8 cellular contexts compared by ENCODE assay signal in genomic region chr11:20112291-20113146, GRCh38. TPM values are rescaled to one million over a fixed set of nuclear protein-coding genes. Genes with fewer than 3 reads are reported as not detected.
DNase-seq lines count a peak whose midpoint lies in the region; FAIRE-seq and TF ChIP-seq lines count a peak whose summit lies in the region.

No MANE protein-coding gene starts in this region.

- peaks cover 5 to 11% of the 10 kb centered on the region in 2 donors for H3K4me1 ChIP-seq in mucosa of rectum (ENCODE audit: control insufficient read depth in 2 of 2, insufficient read depth in 2 of 2, low read length in 2 of 2)

- peak overlapping the region; percentile 32 for H3K4me3 ChIP-seq in epithelial cell of proximal tubule (ENCODE audit: low read depth, low read length)
- peak overlapping the region in 1 of 2 donors; percentile 31 for H3K4me3 ChIP-seq in mucosa of rectum (ENCODE audit: low read length in 2 of 2)

- peaks cover 3% of the 10 kb centered on the region for H3K27me3 Mint-ChIP-seq in glutamatergic neuron (ENCODE audit: unreplicated experiment)

- peaks cover 11% of the 10 kb centered on the region for H3K9me3 Mint-ChIP-seq in glutamatergic neuron (ENCODE audit: unreplicated experiment)

- H3K9me3 ChIP-seq in mucosa of rectum (ENCODE audit: control insufficient read depth in 2 of 2, low read length in 2 of 2), result no peaks in the 10 kb centered on the region

- H3K27ac Mint-ChIP-seq in glutamatergic neuron (ENCODE audit: unreplicated experiment), result no peak overlapping the region

- H3K36me3 ChIP-seq in mucosa of rectum (ENCODE audit: control insufficient read depth in 2 of 2, insufficient read depth in 2 of 2, low read length in 2 of 2), result peaks cover 0 to 16% of the 10 kb centered on the region in 2 donors

- no peak overlapping the region for H3K4me3 Mint-ChIP-seq in glutamatergic neuron (ENCODE audit: unreplicated experiment)

- no peak for TF ChIP-seq CTCF in epithelial cell of proximal tubule (conservative IDR thresholded peaks at IDR 0.05; ENCODE audit: low read depth, low read length)
- no peak for TF ChIP-seq CTCF in glutamatergic neuron (IDR thresholded peaks at IDR 0.05; ENCODE audit: partially characterized antibody, unreplicated experiment)

- peak overlapping the region; percentile 29 to 38 for H3K27ac ChIP-seq in mucosa of rectum (ENCODE audit: low read depth in 2 of 2, low read length in 2 of 2)

- no peaks in the 10 kb centered on the region for H3K27me3 ChIP-seq in mucosa of rectum (ENCODE audit: control insufficient read depth in 2 of 2, insufficient read depth in 2 of 2, low read length in 2 of 2)

- H3K36me3 Mint-ChIP-seq in glutamatergic neuron (ENCODE audit: unreplicated experiment), result peaks cover 5% of the 10 kb centered on the region

- peak overlapping the region in 1 of 2 donors; percentile 13 for H3K9ac ChIP-seq in mucosa of rectum (ENCODE audit: low read depth in 1 of 2, low read length in 2 of 2)

- H3K4me1 Mint-ChIP-seq in glutamatergic neuron (ENCODE audit: low read depth, unreplicated experiment), result peaks cover 14% of the 10 kb centered on the region

- FAIRE-seq in RCC 7860 (lab: Jason Lieb, UNC), result peak; percentile 64

- DNase-seq in HCEC 1CT (peak; percentile 91), RCC 7860 (ENCODE audit: low spot score) (peak; percentile 86), epithelial cell of proximal tubule (ENCODE audit: low read depth) (peak; percentile 93), NCI-H526 treated with DMSO at 0.1 percent for 48 hours (lab: John Stamatoyannopoulos, UW) (no peak), SKM-1 (lab: John Stamatoyannopoulos, UW; ENCODE audit: unreplicated experiment) (no peak), glutamatergic neuron (no peak)
- DNase-seq in activated CD8-positive, alpha-beta memory T cell treated with anti-CD3 and anti-CD28 coated beads for 24 hours, result no peak

RNA-seq across cellular contexts. Expression of gene DBX1, which starts 47.8 kb away (rescaled TPM):
- total RNA-seq in epithelial cell of proximal tubule (not detected in 2 replicates), glutamatergic neuron (ENCODE audit: unreplicated experiment) (0.29 TPM)

Comparison
In these comparisons a context has a peak if more than half of its experiments do, and no peak if none do; other contexts are left out.
1. DNase-seq: peak in HCEC 1CT (single experiment), RCC 7860 (single experiment) and epithelial cell of proximal tubule (single experiment); none in NCI-H526 treated with DMSO at 0.1 percent for 48 hours (single experiment), activated CD8-positive, alpha-beta memory T cell treated with anti-CD3 and anti-CD28 coated beads for 24 hours (single experiment), SKM-1 (single experiment) and glutamatergic neuron (single experiment).